ENCODE assay signal across 14 cellular contexts in the genomic region with DNA sequence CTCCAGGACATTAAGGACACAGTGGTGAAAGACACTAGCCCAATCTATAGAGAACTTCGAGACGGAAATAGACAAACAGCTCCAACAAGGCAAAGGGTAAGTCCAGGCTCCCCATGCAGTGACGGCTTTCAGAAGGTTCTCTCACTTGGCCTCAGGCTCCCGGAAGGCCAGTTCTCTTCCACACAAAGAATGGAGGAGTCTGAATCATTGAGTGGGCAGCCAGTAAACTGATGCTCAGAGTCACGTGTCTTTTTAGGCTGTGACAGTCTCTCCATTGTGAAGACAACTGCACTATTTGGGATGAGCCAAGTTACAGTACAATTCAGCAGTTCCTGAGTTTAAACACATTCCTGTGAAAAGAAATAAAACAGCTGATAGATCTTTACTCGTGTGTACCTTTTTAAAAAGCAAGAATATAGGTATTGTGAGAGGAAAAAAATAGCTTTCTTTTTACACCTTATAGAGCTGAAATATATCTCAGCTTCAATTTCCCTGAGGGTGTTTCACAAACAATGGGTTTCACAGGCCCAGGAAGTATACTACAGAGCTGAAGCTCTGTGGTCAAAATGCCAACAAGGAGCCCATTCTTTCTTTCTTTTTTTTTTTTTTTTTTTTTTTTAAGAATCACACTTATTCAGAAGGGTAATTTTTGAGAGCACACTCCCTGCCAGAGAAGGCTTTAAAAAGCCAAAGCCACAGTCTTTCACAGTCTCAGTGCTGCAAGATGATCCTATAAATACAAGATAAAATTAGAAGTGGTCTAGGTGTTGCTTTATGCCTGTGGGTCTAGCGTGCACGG.
DNase-seq lines count a peak whose midpoint lies in the region; ATAC-seq lines count a peak whose summit lies in the region.
"Had no signal": no experiment of that assay in that cellular context is flagged by ENCODE, and none has a peak within 500 bp of the region (broad histone marks: within the 10 kb centered on the region; RNA-seq: fewer than 3 reads in every experiment).

No MANE protein-coding gene starts in this region.

- ATAC-seq in HG02798 (IDR thresholded peaks at IDR 0.05; ENCODE audit: poor library complexity, unreplicated experiment) = peak; percentile 33
- peak; percentile 80 for ATAC-seq in sciatic nerve
- ATAC-seq in GM19397 (IDR thresholded peaks at IDR 0.05; ENCODE audit: unreplicated experiment) = no peak
- no peak for ATAC-seq in left cardiac atrium
- ATAC-seq: activated T-helper 17 cell treated with anti-CD3 and anti-CD28 coated beads, Interleukin-2, amount 50 U/mL, for 72 hours; HepG2; stimulated activated naive CD8-positive, alpha-beta T cell treated with anti-CD3 and anti-CD28 coated beads, Interleukin-15, Interleukin-2, amounts not matched to agents 100 U/mL and 50 U/mL, for 24 hours had no signal

- DNase-seq in anterior cingulate cortex (lab: John Stamatoyannopoulos, UW) (peak in 43 of 58 donors; percentile 3 to 89 (median 48)), islet precursor cell (peak; percentile 92), sciatic nerve (ENCODE audit: low spot score) (no peak), left cardiac atrium (no peak), NCI-H82 treated with DMSO at 0.1 percent for 48 hours (lab: John Stamatoyannopoulos, UW; ENCODE audit: unreplicated experiment) (no peak), 8988T (no peak)
- DNase-seq: activated CD4-positive, alpha-beta T cell treated with anti-CD3 and anti-CD28 coated beads, Interleukin-2, amount 50 U/mL, for 1 hour; H9; NCI-H1694; stimulated activated naive CD8-positive, alpha-beta T cell treated with anti-CD3 and anti-CD28 coated beads, Interleukin-15, Interleukin-2, amounts not matched to agents 100 U/mL and 50 U/mL, for 24 hours had no signal

- intact Hi-C loops in sciatic nerve (cut with DNase I) = no loop called here
- intact Hi-C loops in left cardiac atrium (cut with DNase I) = no loop called here

Comparison
In these comparisons a context has a peak if more than half of its experiments do, and no peak if none do; other contexts are left out.
1. ATAC-seq: peak in HG02798 (single experiment) and sciatic nerve (single experiment); none in GM19397 (single experiment) and left cardiac atrium (0 of 2).
2. DNase-seq: peak in anterior cingulate cortex (43 of 58) and islet precursor cell (single experiment); none in sciatic nerve (single experiment), left cardiac atrium (single experiment), NCI-H82 treated with DMSO at 0.1 percent for 48 hours (single experiment) and 8988T (single experiment).